In genomic region chr11:34235189-34235588, GRCh38 we compare ENCODE assay signal across 13 cellular contexts.
DNase-seq lines count a peak whose midpoint lies in the region; ATAC-seq and FAIRE-seq lines count a peak whose summit lies in the region.
"Had no signal": no experiment of that assay in that cellular context is flagged by ENCODE, and none has a peak within 500 bp of the region (broad histone marks: within the 10 kb centered on the region; RNA-seq: fewer than 3 reads in every experiment).

No MANE protein-coding gene starts in this region.

- intact Hi-C loops in naive thymus-derived CD4-positive, alpha-beta T cell (cut with micrococcal nuclease): loop anchor here in 1 of 2 donors (1.0 to 2.0 kb wide), 2 partner anchors 9 to 682 kb away; partner anchors contain the start of genes APIP and PDHX

- H3K4me3 Mint-ChIP-seq in naive thymus-derived CD4-positive, alpha-beta T cell: peak overlapping the region in 1 of 10 donors; percentile 75

- no peak overlapping the region for H3K4me3 ChIP-seq in naive thymus-derived CD4-positive, alpha-beta T cell (ENCODE audit: low read length)
- H3K4me3 ChIP-seq: lung, MG63, prostate gland, thyroid gland had no signal

- H3K36me3 Mint-ChIP-seq in naive thymus-derived CD4-positive, alpha-beta T cell: peaks cover 0 to 5% (median 0%) of the 10 kb centered on the region in 5 donors

- ATAC-seq in GM18858 (IDR thresholded peaks at IDR 0.05; ENCODE audit: unreplicated experiment) (peak; percentile 36), GM21737 (IDR thresholded peaks at IDR 0.05; ENCODE audit: unreplicated experiment) (peak; percentile 35), HG03565 (IDR thresholded peaks at IDR 0.05; ENCODE audit: unreplicated experiment) (peak; percentile 47), HG02571 (IDR thresholded peaks at IDR 0.05; ENCODE audit: unreplicated experiment) (no peak)
- no peak for ATAC-seq in naive thymus-derived CD4-positive, alpha-beta T cell

- FAIRE-seq in urothelium cell line (lab: Jason Lieb, UNC): no peak

- peaks cover 0 to 41% (median 13%) of the 10 kb centered on the region in 7 donors for H3K4me1 Mint-ChIP-seq in naive thymus-derived CD4-positive, alpha-beta T cell

- H3K9me3 ChIP-seq in naive thymus-derived CD4-positive, alpha-beta T cell (ENCODE audit: control insufficient read depth in 2 of 3, low read length in 3 of 3): no peaks in the 10 kb centered on the region
- H3K9me3 ChIP-seq: MG63, prostate gland, thyroid gland had no signal

- H3K27me3 Mint-ChIP-seq in naive thymus-derived CD4-positive, alpha-beta T cell: peaks cover 0 to 10% (median 0%) of the 10 kb centered on the region in 5 donors

- no peaks in the 10 kb centered on the region for H3K9me3 Mint-ChIP-seq in naive thymus-derived CD4-positive, alpha-beta T cell

- H3K27ac ChIP-seq in naive thymus-derived CD4-positive, alpha-beta T cell (ENCODE audit: low read depth, low read length): no peak overlapping the region
- H3K27ac ChIP-seq: prostate gland, thyroid gland had no signal

- H3K27ac Mint-ChIP-seq in naive thymus-derived CD4-positive, alpha-beta T cell: peak overlapping the region in 5 of 9 donors; percentile 6 to 80 (median 52)

- no peak for DNase-seq in naive thymus-derived CD4-positive, alpha-beta T cell
- DNase-seq in urothelium cell line (ENCODE audit: low spot score) (no peak), OCI-M1 (lab: John Stamatoyannopoulos, UW) (no peak)
- DNase-seq: amygdala, MG63, SHP77, thyroid gland had no signal

- H3K36me3 ChIP-seq in naive thymus-derived CD4-positive, alpha-beta T cell (ENCODE audit: control insufficient read depth in 2 of 3, insufficient read depth in 3 of 3, low read length in 3 of 3): no peaks in the 10 kb centered on the region
- H3K36me3 ChIP-seq: MG63, prostate gland, thyroid gland had no signal

- H3K4me1 ChIP-seq in naive thymus-derived CD4-positive, alpha-beta T cell (ENCODE audit: control insufficient read depth in 2 of 2, insufficient read depth in 2 of 2, low read length in 2 of 2): peaks cover 8 to 18% of the 10 kb centered on the region in 2 donors
- H3K4me1 ChIP-seq: prostate gland had no signal

- H3K27me3 ChIP-seq in naive thymus-derived CD4-positive, alpha-beta T cell (ENCODE audit: control insufficient read depth in 2 of 2, insufficient read depth in 2 of 2, low read length in 2 of 2): no peaks in the 10 kb centered on the region
- H3K27me3 ChIP-seq: MG63, thyroid gland had no signal

- POLR2A ChIA-PET in naive thymus-derived CD4-positive, alpha-beta T cell (lab: Charles Lee): interaction anchor here (0.9 to 1.9 kb wide), 3 partner anchors 15 to 215 kb away, joined by 4 read pairs; partner anchors contain the start of gene ABTB2

- CTCF ChIA-PET in naive thymus-derived CD4-positive, alpha-beta T cell (lab: Charles Lee): interaction anchor here (0.6 kb wide), 1 partner anchor 1486 kb away, joined by 3 read pairs; no protein-coding TSS in a partner anchor

Comparison
In these comparisons a context has a peak if more than half of its experiments do, and no peak if none do; other contexts are left out.
1. ATAC-seq: peak in GM18858 (single experiment), GM21737 (single experiment) and HG03565 (single experiment); none in naive thymus-derived CD4-positive, alpha-beta T cell (single experiment) and HG02571 (single experiment).